20 cellular contexts compared by ENCODE assay signal in the genomic region with DNA sequence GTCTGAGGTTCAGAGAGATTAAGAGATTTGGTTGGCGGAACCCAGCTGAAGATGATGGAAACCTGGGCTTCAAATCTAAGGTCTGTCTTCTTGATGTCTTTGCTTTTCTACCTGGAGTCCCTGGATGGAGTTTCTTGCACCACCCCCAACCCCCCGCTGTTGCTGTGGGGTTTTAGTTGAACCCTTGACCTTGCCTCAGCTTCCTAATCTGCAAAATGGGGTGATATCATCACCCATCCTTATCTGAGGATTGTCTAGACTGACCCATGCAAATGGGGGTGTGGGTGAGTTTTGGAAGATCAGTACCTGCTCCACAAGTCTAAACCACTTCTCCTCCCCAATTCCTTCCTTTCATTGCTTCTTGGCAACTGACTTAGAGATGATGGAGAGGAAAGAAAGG. TPM values are rescaled to one million over a fixed set of nuclear protein-coding genes. Genes with fewer than 3 reads are reported as not detected.
DNase-seq lines count a peak whose midpoint lies in the region; ATAC-seq, FAIRE-seq and TF ChIP-seq lines count a peak whose summit lies in the region.
"Had no signal": no experiment of that assay in that cellular context is flagged by ENCODE, and none has a peak within 500 bp of the region (broad histone marks: within the 10 kb centered on the region; RNA-seq: fewer than 3 reads in every experiment).

No MANE protein-coding gene starts in this region.

- CTCF ChIA-PET in K562 (lab: Yijun Ruan, JAX; ENCODE audit: low intra/inter-chr PET ratio), result interaction anchor here (0.6 kb wide), 1 partner anchor 99 kb away, joined by 3 read pairs; no protein-coding TSS in a partner anchor

- H4K20me1 ChIP-seq in KMS-11 (ENCODE audit: insufficient read depth) (no peaks in the 10 kb centered on the region), K562 (replicated peaks; ENCODE audit: control insufficient read depth, insufficient read depth, low read length) (no peaks in the 10 kb centered on the region)

- no peak overlapping the region for H3K4me2 ChIP-seq in KMS-11
- H3K4me2 ChIP-seq in K562 (ENCODE audit: insufficient read depth, low read length), result no peak overlapping the region

- ATAC-seq in K562, result no peak

- no peaks in the 10 kb centered on the region for H3K9me3 ChIP-seq in K562 (replicated peaks; ENCODE audit: control insufficient read depth, insufficient read depth, low read depth, low read length)
- H3K9me3 ChIP-seq in kidney (ENCODE audit: control insufficient read depth in 1 of 2, low read length in 2 of 2), result no peaks in the 10 kb centered on the region
- H3K9me3 ChIP-seq in right atrium auricular region, result no peaks in the 10 kb centered on the region
- H3K9me3 ChIP-seq: Caco-2 had no signal

- H3K4me3 ChIP-seq in KMS-11 (IDR thresholded peaks at IDR 0.05; ENCODE audit: insufficient read depth, low read depth, low read length) (no peak overlapping the region), K562 (no peak overlapping the region), kidney (ENCODE audit: low read length in 2 of 2) (no peak overlapping the region), right atrium auricular region (no peak overlapping the region)
- H3K4me3 ChIP-seq: GM23248 had no signal

- H3K27me3 ChIP-seq in KMS-11 (ENCODE audit: insufficient read depth, low read depth) (no peaks in the 10 kb centered on the region), K562 (ENCODE audit: control insufficient read depth in 2 of 2, insufficient read depth in 2 of 2, low read length in 2 of 2) (peaks cover 24 to 34% of the 10 kb centered on the region in 2 experiments), right atrium auricular region (no peaks in the 10 kb centered on the region)

- H3K4me1 ChIP-seq in KMS-11 (ENCODE audit: low read depth, poor library complexity, severe bottlenecking), result peaks cover 53% of the 10 kb centered on the region
- H3K4me1 ChIP-seq in K562 (replicated peaks in 1 of 2; ENCODE audit: control insufficient read depth in 2 of 2, insufficient read depth in 2 of 2, low read length in 2 of 2), result peaks cover 9 to 11% of the 10 kb centered on the region in 2 experiments; a peak in 4 of 5 replicates
- H3K4me1 ChIP-seq in kidney (ENCODE audit: control insufficient read depth in 1 of 2, insufficient read depth in 1 of 2, low read depth in 1 of 2, low read length in 2 of 2), result peaks cover 0 to 6% of the 10 kb centered on the region in 2 donors
- no peaks in the 10 kb centered on the region for H3K4me1 ChIP-seq in right atrium auricular region

- TF ChIP-seq CTCF in KMS-11 (conservative IDR thresholded peaks at IDR 0.05; ENCODE audit: low read depth, low read length), result no peak
- TF ChIP-seq CTCF in K562 (IDR thresholded peaks at IDR 0.05 in 2 of 3, conservative IDR thresholded peaks at IDR 0.05 in 1 of 3; ENCODE audit: insufficient read depth in 2 of 3, low read depth in 1 of 3, low read length in 3 of 3), result no peak
- no peak for TF ChIP-seq CTCF in kidney (IDR thresholded peaks at IDR 0.05; ENCODE audit: borderline replicate concordance, extremely low read depth, insufficient read depth)
- TF ChIP-seq CTCF in right atrium auricular region (IDR thresholded peaks at IDR 0.05), result no peak

- no peaks in the 10 kb centered on the region for H3K9me1 ChIP-seq in K562 (ENCODE audit: control insufficient read depth, insufficient read depth, low read length)

- H3K36me3 ChIP-seq in KMS-11 (ENCODE audit: insufficient read depth) (no peaks in the 10 kb centered on the region), K562 (ENCODE audit: control insufficient read depth, insufficient read depth, low read length) (no peaks in the 10 kb centered on the region), kidney (ENCODE audit: control insufficient read depth in 1 of 2, insufficient read depth in 2 of 2, low read length in 2 of 2) (no peaks in the 10 kb centered on the region), right atrium auricular region (no peaks in the 10 kb centered on the region)

- no peak for TF ChIP-seq POLR2A in K562 (conservative IDR thresholded peaks at IDR 0.05)

- no peak for TF ChIP-seq RAD21 in K562 (CRISPR knock-in tag; conservative IDR thresholded peaks at IDR 0.05 in 1 of 2, IDR thresholded peaks at IDR 0.05 in 1 of 2)

- FAIRE-seq in K562 (lab: Jason Lieb, UNC) (no peak), kidney (lab: Jason Lieb, UNC) (no peak)
- FAIRE-seq: A204.1, D721Med, H54 had no signal

- TF ChIP-seq EP300 in K562 (IDR thresholded peaks at IDR 0.05; ENCODE audit: low read length), result no peak

- 26% methylated on average over 2 of the region's 2 CpGs for WGBS in K562 (ENCODE audit: insufficient coverage, low coverage, missing lambda C conversion rate)

- DNase-seq in K562 (ENCODE audit: extremely low read depth in 1 of 4, low spot score in 3 of 4) (no peak), kidney (peak; percentile 12), NCI-H82 (lab: John Stamatoyannopoulos, UW) (no peak), NCI-H2107 treated with DMSO at 0.1 percent for 48 hours (lab: John Stamatoyannopoulos, UW; ENCODE audit: unreplicated experiment) (no peak), right atrium auricular region (ENCODE audit: low spot score) (no peak)
- DNase-seq: AML-193; Caco-2; CD4-positive, alpha-beta T cell; DMS79; GF-D8; GM23248; HCEC 1CT; IMR-90; KBM-7 had no signal

- no TSS peak for BruUV-seq in K562 (replicated peaks; lab: Mats Ljungman, UMichigan)

- H2AFZ ChIP-seq in KMS-11 (ENCODE audit: low read depth) (no peak overlapping the region), K562 (ENCODE audit: low read depth, low read length) (no peak overlapping the region)
- H2AFZ ChIP-seq: GM23248 had no signal

- no peak overlapping the region for H3K9ac ChIP-seq in KMS-11
- no peak overlapping the region for H3K9ac ChIP-seq in K562 (ENCODE audit: insufficient read depth in 1 of 2, low read depth in 2 of 2, low read length in 2 of 2)
- no peak overlapping the region for H3K9ac ChIP-seq in kidney (ENCODE audit: low read length in 2 of 2)
- H3K9ac ChIP-seq: GM23248 had no signal

- in situ Hi-C loops in K562 (cut with MboI), result no loop called here

- H3K27ac ChIP-seq in KMS-11, result peak overlapping the region; percentile 99; the same call in 1 of the 2 replicates
- H3K27ac ChIP-seq in K562 (ENCODE audit: extremely low read depth, low read depth, low read length), result no peak overlapping the region
- H3K27ac ChIP-seq in kidney (ENCODE audit: low read depth in 2 of 2, low read length in 2 of 2), result no peak overlapping the region
- H3K27ac ChIP-seq in right atrium auricular region, result no peak overlapping the region
- H3K27ac ChIP-seq: C4-2B, GM23248, HL-60 had no signal

- no peaks in the 10 kb centered on the region for H3K79me2 ChIP-seq in KMS-11 (ENCODE audit: insufficient read depth, low read depth)
- H3K79me2 ChIP-seq in K562 (ENCODE audit: control insufficient read depth, insufficient read depth, low read length), result no peaks in the 10 kb centered on the region

- intact Hi-C loops in K562 (cut with micrococcal nuclease), result no loop called here
- intact Hi-C loops in kidney (cut with DNase I), result no loop called here

- POLR2A ChIA-PET in K562 (lab: Yijun Ruan, JAX), result no interaction called here

TF ChIP-seq in K562, 482 proteins besides CTCF, POLR2A, EP300 and RAD21 (continues in another document):
- 0 out of 2 replicates have a peak, but pooled peaks have one; percentile 53 for TF ChIP-seq CBX1 (IDR thresholded peaks at IDR 0.05; ENCODE audit: low read depth)
- TF ChIP-seq SRF (CRISPR knock-in tag; IDR thresholded peaks at IDR 0.05), result no peak
- TF ChIP-seq ESRRA (IDR thresholded peaks at IDR 0.05; ENCODE audit: borderline replicate concordance, low read depth), result peak; percentile 73; the same call in 1 of the 2 replicates
- peak in 1 of 2 experiments; percentile 63; a peak in 3 of 4 replicates for TF ChIP-seq KDM1A (IDR thresholded peaks at IDR 0.05)

RNA-seq across cellular contexts. Expression of a gene that starts 9.0 kb away (rescaled TPM):
- 107 and 183 TPM in 2 replicates for total RNA-seq in K562 (2011; cell fraction: chromatin; rRNA removed; ENCODE audit: low replicate concordance)
- 75.7 and 79.0 TPM in 2 replicates for total RNA-seq in K562 (2011; cell fraction: nucleolus; rRNA removed)
- total RNA-seq in K562 (2011; cell fraction: nucleoplasm; rRNA removed), result 101 and 152 TPM in 2 replicates
- total RNA-seq in K562 (2014; rRNA removed), result 16.1 and 19.1 TPM in 2 replicates
- 10.3 and 10.8 TPM in 2 replicates for total RNA-seq in K562 (2014; rRNA removed; fragmentation: Illumina TruSeq; extraction: Trizol)
- 9.7 and 11.5 TPM in 2 replicates for total RNA-seq in K562 (2015; rRNA removed; fragmentation: Illumina TruSeq; extraction: Trizol)
- total RNA-seq in K562 (2021), result 66.4 and 82.5 TPM in 2 replicates
- 8.1 and 19.2 TPM in 2 replicates for polyA plus RNA-seq in K562 (2011; rRNA removed)
- polyA plus RNA-seq in K562 (2011; cell fraction: cytosol; rRNA removed), result 17.6 and 21.0 TPM in 2 replicates
- polyA plus RNA-seq in K562 (2011; cell fraction: nucleus; rRNA removed), result 46.1 and 50.8 TPM in 2 replicates
- 51.9 and 88.9 TPM in 2 replicates for polyA plus RNA-seq in K562 (2012)
- polyA plus RNA-seq in K562 (2014; fragmentation: Illumina TruSeq; extraction: Trizol), result 39.4 and 41.6 TPM in 2 replicates
- 1 to 10 TPM in 1 of 2 experiments, under 1 TPM in 1; 0.94 to 1.9 TPM for polyA plus RNA-seq in K562 (2014; fragmentation: Nextera tagmentation; extraction: Ambion mirVana)
- polyA plus RNA-seq in K562 (2014; rRNA removed), result 15.6 and 21.0 TPM in 2 replicates
- polyA minus RNA-seq in K562 (2011; rRNA and poly(A)+ RNA removed), result 20.3 and 24.1 TPM in 2 replicates
- 45.6 and 90.6 TPM in 2 replicates for polyA minus RNA-seq in K562 (2011; cell fraction: cytosol; rRNA and poly(A)+ RNA removed)
- polyA minus RNA-seq in K562 (2011; cell fraction: nucleus; rRNA and poly(A)+ RNA removed), result 26.0 and 43.0 TPM in 2 replicates
- total RNA-seq in kidney, result 65.7 TPM
- 16.6 TPM for polyA plus RNA-seq in kidney (ENCODE audit: insufficient read depth, low read depth, low replicate concordance)
- total RNA-seq in right atrium auricular region, result 10 to 100 TPM in 1 of 2 donors, 1 to 10 TPM in 1; 7.7 to 19.2 TPM
